ENCODE assay signal across 8 cellular contexts in the genomic region with DNA sequence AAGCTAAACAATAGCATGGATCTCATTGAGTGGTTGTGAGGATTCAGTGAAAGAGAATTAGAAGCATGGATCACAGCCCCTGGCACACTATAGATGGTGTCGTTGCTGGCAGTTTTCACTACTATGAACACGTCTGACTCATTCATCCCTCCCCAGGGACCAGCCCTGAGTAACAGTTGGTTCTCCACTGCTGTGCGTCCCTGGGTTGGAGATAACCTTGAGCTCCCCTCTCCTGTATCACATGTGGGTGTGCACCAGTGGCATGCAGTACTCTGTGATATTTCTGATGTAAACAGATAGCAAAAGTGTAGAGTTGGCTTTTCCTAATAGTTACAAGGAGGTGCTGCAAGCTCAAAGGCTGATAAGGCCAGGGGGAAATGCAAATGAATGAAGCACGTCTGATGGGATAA. TPM values are rescaled to one million over a fixed set of nuclear protein-coding genes. Genes with fewer than 3 reads are reported as not detected.
DNase-seq lines count a peak whose midpoint lies in the region; ATAC-seq and TF ChIP-seq lines count a peak whose summit lies in the region.

No MANE protein-coding gene starts in this region.

- no peaks in the 10 kb centered on the region for H3K36me3 ChIP-seq in A673 (ENCODE audit: insufficient read depth, low read length, poor library complexity, severe bottlenecking)
- no peaks in the 10 kb centered on the region for H3K36me3 ChIP-seq in tibial nerve

- H3K4me3 Mint-ChIP-seq in chondrocyte (ENCODE audit: unreplicated experiment) = no peak overlapping the region

- BruUV-seq in A673 (replicated peaks; lab: Mats Ljungman, UMichigan) = no TSS peak

- DNase-seq in A673 (ENCODE audit: low spot score) (peak; percentile 75), chondrocyte (ENCODE audit: low spot score) (no peak), tibial nerve (ENCODE audit: low spot score in 2 of 2) (peak; percentile 42 to 70), amniotic stem cell (lab: John Stamatoyannopoulos, UW) (no peak), HK-2 (ENCODE audit: unreplicated experiment) (no peak)

- no peaks in the 10 kb centered on the region for H3K27me3 ChIP-seq in A673 (replicated peaks; ENCODE audit: insufficient read depth, low read depth, low read length, poor library complexity)
- no peaks in the 10 kb centered on the region for H3K27me3 ChIP-seq in tibial nerve

- no peaks in the 10 kb centered on the region for H3K36me3 Mint-ChIP-seq in chondrocyte (ENCODE audit: low read depth)

- peaks cover 21% of the 10 kb centered on the region for H3K4me1 Mint-ChIP-seq in chondrocyte (ENCODE audit: low read depth)

- no peaks in the 10 kb centered on the region for H3K9me3 ChIP-seq in A673 (ENCODE audit: low read depth, low read length, poor library complexity, severe bottlenecking)
- no peaks in the 10 kb centered on the region for H3K9me3 ChIP-seq in tibial nerve

- CTCF ChIA-PET in A673 (lab: Charles Lee) = interaction anchor here (0.5 kb wide), 1 partner anchor 332 kb away, joined by 3 read pairs; no protein-coding TSS in a partner anchor

- H3K27ac ChIP-seq in A673 (ENCODE audit: low read depth, low read length, poor library complexity, severe bottlenecking) (no peak overlapping the region), tibial nerve (peak overlapping the region in 1 of 4 donors; percentile 54)

- H3K9me3 Mint-ChIP-seq in chondrocyte (ENCODE audit: low read depth) = no peaks in the 10 kb centered on the region

- POLR2A ChIA-PET in A673 (lab: Charles Lee; ENCODE audit: low non-redundant PET) = no interaction called here

- H3K27ac Mint-ChIP-seq in chondrocyte (ENCODE audit: unreplicated experiment) = peak overlapping the region; percentile 68

- peak; percentile 73 for ATAC-seq in GM18909 (IDR thresholded peaks at IDR 0.05; ENCODE audit: poor library complexity, unreplicated experiment)
- ATAC-seq in HG03558 (IDR thresholded peaks at IDR 0.05; ENCODE audit: extremely low read depth, unreplicated experiment) = peak; percentile 72
- no peak for ATAC-seq in GM21528 (IDR thresholded peaks at IDR 0.05; ENCODE audit: low FRiP score, unreplicated experiment)

- TF ChIP-seq CTCF in A673 (conservative IDR thresholded peaks at IDR 0.05; ENCODE audit: low read depth, low read length) (no peak), chondrocyte (IDR thresholded peaks at IDR 0.05) (no peak), tibial nerve (IDR thresholded peaks at IDR 0.05) (no peak)

- peak in 1 of 2 donors; percentile 36 for TF ChIP-seq EP300 in tibial nerve (IDR thresholded peaks at IDR 0.05)

- WGBS in tibial nerve, 2 donors = 42 to 55% methylated on average over 4 of the region's 4 CpGs

- H3K4me3 ChIP-seq in A673 (ENCODE audit: low read depth, low read length, poor library complexity, severe bottlenecking) (no peak overlapping the region), tibial nerve (no peak overlapping the region)

- no peak for TF ChIP-seq POLR2A in tibial nerve (IDR thresholded peaks at IDR 0.05)

- H3K4me1 ChIP-seq in A673 (ENCODE audit: insufficient read depth, low read length, poor library complexity, severe bottlenecking) (no peaks in the 10 kb centered on the region), tibial nerve (peaks cover 0 to 40% (median 25%) of the 10 kb centered on the region in 4 donors)

- peaks cover 4% of the 10 kb centered on the region for H3K27me3 Mint-ChIP-seq in chondrocyte (ENCODE audit: low read depth)

- intact Hi-C loops in A673 (cut with micrococcal nuclease; ENCODE audit: unreplicated experiment) = no loop called here

RNA-seq across cellular contexts. Expression of gene LCP2, which starts 8.8 kb away (rescaled TPM):
- total RNA-seq in A673 (2021) = not detected in 2 replicates
- total RNA-seq in chondrocyte = not detected in 3 replicates
- 10 to 100 TPM; 27.5 to 53.8 (median 47.3) TPM for total RNA-seq in tibial nerve

Comparison
In these comparisons a context has a peak if more than half of its experiments do, and no peak if none do; other contexts are left out.
1. DNase-seq: peak in A673 (single experiment) and tibial nerve (2 of 2); none in chondrocyte (single experiment), amniotic stem cell (single experiment) and HK-2 (single experiment).
2. RNA of gene LCP2, which starts 8.8 kb away (total RNA-seq): 27.5 to 53.8 TPM in tibial nerve; not detected in A673 and not detected in chondrocyte; every median in the first group is over 10 times any median in the second.